Comparison of ENCODE assay signal across 14 cellular contexts in the genomic region with DNA sequence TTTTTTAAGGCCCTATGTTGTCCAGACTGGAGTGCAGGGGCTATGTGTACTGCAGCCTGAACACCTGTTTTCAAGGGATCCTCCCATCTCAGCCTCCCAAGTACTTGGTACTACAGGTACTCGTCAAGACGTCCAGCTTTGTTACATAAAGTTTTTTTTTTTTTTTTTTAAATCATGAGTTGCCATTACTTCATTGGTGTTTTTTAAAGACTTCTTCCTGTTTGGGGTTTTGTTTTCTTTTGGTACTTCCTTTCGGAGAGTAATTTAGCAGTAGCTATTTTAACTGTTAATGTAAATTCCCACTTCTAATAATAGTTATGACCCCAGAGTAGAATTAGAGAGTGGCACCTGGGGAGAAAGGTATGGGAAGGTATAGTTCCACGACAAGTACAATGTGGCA. TPM values are rescaled to one million over a fixed set of nuclear protein-coding genes. Genes with fewer than 3 reads are reported as not detected.
A peak's percentile ranks its signal among the peaks of the same experiment; 100 is the strongest.
DNase-seq lines count a peak whose midpoint lies in the region; ATAC-seq, FAIRE-seq and TF ChIP-seq lines count a peak whose summit lies in the region.
"Had no signal": no experiment of that assay in that cellular context is flagged by ENCODE, and none has a peak within 500 bp of the region (broad histone marks: within the 10 kb centered on the region; RNA-seq: fewer than 3 reads in every experiment).

No MANE protein-coding gene starts in this region.

- WGBS in K562 (ENCODE audit: insufficient coverage, low coverage, missing lambda C conversion rate), result 87% methylated on average over 4 of the region's 4 CpGs

- POLR2A ChIA-PET in activated CD4-positive, alpha-beta T cell treated with anti-CD3 and anti-CD28 coated beads, Interleukin-2, amount 10 ng/mL, durations not matched to agents 7 days and 5 days (lab: Charles Lee), result no interaction called here
- POLR2A ChIA-PET in K562 (lab: Yijun Ruan, JAX), result interaction anchor here (0.6 to 3.2 kb wide), 4 partner anchors 11 to 964 kb away, joined by 3 to 23 read pairs (median 4); partner anchors contain the start of gene ZNFX1

- H3K4me1 Mint-ChIP-seq in activated CD4-positive, alpha-beta T cell treated with anti-CD3 and anti-CD28 coated beads, Interleukin-2, amount 10 ng/mL, durations not matched to agents 7 days and 5 days, result peaks cover 64% of the 10 kb centered on the region
- peaks cover 29 to 48% (median 31%) of the 10 kb centered on the region in 3 donors for H3K4me1 Mint-ChIP-seq in IgD-negative memory B cell

- CTCF ChIA-PET in activated CD4-positive, alpha-beta T cell treated with anti-CD3 and anti-CD28 coated beads, Interleukin-2, amount 10 ng/mL, durations not matched to agents 7 days and 5 days (lab: Charles Lee), result interaction anchor here (0.7 to 4.6 kb wide), 3 partner anchors 13 to 167 kb away, joined by 5 to 18 read pairs (median 5); no protein-coding TSS in a partner anchor
- CTCF ChIA-PET in K562 (lab: Yijun Ruan, JAX; ENCODE audit: low intra/inter-chr PET ratio), result no interaction called here

- BruUV-seq in K562 (replicated peaks; lab: Mats Ljungman, UMichigan), result no TSS peak

- FAIRE-seq in K562 (lab: Jason Lieb, UNC), result no peak
- FAIRE-seq: A204.1 had no signal

- TF ChIP-seq EP300 in K562 (IDR thresholded peaks at IDR 0.05; ENCODE audit: low read length), result no peak

- no peak for DNase-seq in activated CD4-positive, alpha-beta T cell treated with anti-CD3 and anti-CD28 coated beads, Interleukin-2, amount 10 ng/mL, durations not matched to agents 7 days and 5 days
- DNase-seq in activated CD4-positive, alpha-beta T cell treated with anti-CD3 and anti-CD28 coated beads for 48 hours, result no peak
- DNase-seq in K562 (ENCODE audit: extremely low read depth in 1 of 4, low spot score in 3 of 4), result no peak
- no peak for DNase-seq in NCI-H82 (lab: John Stamatoyannopoulos, UW)
- no peak for DNase-seq in midbrain (lab: John Stamatoyannopoulos, UW)
- DNase-seq: DMS79 treated with DMSO at 0.1 percent for 48 hours, NCI-H2171 treated with DMSO at 0.1 percent for 48 hours had no signal

- H2AFZ ChIP-seq in K562 (ENCODE audit: low read depth, low read length), result no peak overlapping the region

- peaks cover 92% of the 10 kb centered on the region for H3K36me3 Mint-ChIP-seq in activated CD4-positive, alpha-beta T cell treated with anti-CD3 and anti-CD28 coated beads, Interleukin-2, amount 10 ng/mL, durations not matched to agents 7 days and 5 days (ENCODE audit: low read depth)
- peaks cover 28% of the 10 kb centered on the region for H3K36me3 Mint-ChIP-seq in IgD-negative memory B cell

- no peak overlapping the region for H3K27ac ChIP-seq in K562 (ENCODE audit: extremely low read depth, low read depth, low read length)
- H3K27ac ChIP-seq: epithelial cell of prostate, KMS-11 had no signal

- ATAC-seq in K562, result no peak
- ATAC-seq in HG03045 (IDR thresholded peaks at IDR 0.05; ENCODE audit: unreplicated experiment), result no peak
- ATAC-seq: activated CD4-positive, CD25-positive, alpha-beta regulatory T cell treated with anti-CD3 and anti-CD28 coated beads, Interleukin-2, amount 50 U/mL, for 24 hours had no signal

- H3K27me3 Mint-ChIP-seq in activated CD4-positive, alpha-beta T cell treated with anti-CD3 and anti-CD28 coated beads, Interleukin-2, amount 10 ng/mL, durations not matched to agents 7 days and 5 days, result no peaks in the 10 kb centered on the region
- H3K27me3 Mint-ChIP-seq in IgD-negative memory B cell, result no peaks in the 10 kb centered on the region

- peaks cover 0 to 8% of the 10 kb centered on the region in 2 experiments; a peak in 2 of 5 replicates for H3K4me1 ChIP-seq in K562 (replicated peaks in 1 of 2; ENCODE audit: control insufficient read depth in 2 of 2, insufficient read depth in 2 of 2, low read length in 2 of 2)
- H3K4me1 ChIP-seq in skeletal muscle satellite cell (ENCODE audit: control insufficient read depth, insufficient read depth, low read length), result peaks cover 21% of the 10 kb centered on the region

- H3K27me3 ChIP-seq in K562 (ENCODE audit: control insufficient read depth in 2 of 2, insufficient read depth in 2 of 2, low read length in 2 of 2), result no peaks in the 10 kb centered on the region
- H3K27me3 ChIP-seq in skeletal muscle satellite cell (ENCODE audit: control insufficient read depth, insufficient read depth, low read length), result no peaks in the 10 kb centered on the region

- H3K36me3 ChIP-seq in K562 (ENCODE audit: control insufficient read depth, insufficient read depth, low read length) (peaks cover 79% of the 10 kb centered on the region), skeletal muscle satellite cell (ENCODE audit: insufficient read depth, low read length) (peaks cover 73% of the 10 kb centered on the region)

- H3K9me1 ChIP-seq in K562 (ENCODE audit: control insufficient read depth, insufficient read depth, low read length), result peaks cover 4% of the 10 kb centered on the region

- H3K9me3 ChIP-seq in K562 (replicated peaks; ENCODE audit: control insufficient read depth, insufficient read depth, low read depth, low read length), result no peaks in the 10 kb centered on the region
- H3K9me3 ChIP-seq in skeletal muscle satellite cell (replicated peaks; ENCODE audit: low read length), result no peaks in the 10 kb centered on the region

- H3K4me3 Mint-ChIP-seq in activated CD4-positive, alpha-beta T cell treated with anti-CD3 and anti-CD28 coated beads, Interleukin-2, amount 10 ng/mL, durations not matched to agents 7 days and 5 days, result peak overlapping the region; percentile 71
- peak overlapping the region; percentile 58 to 92 (median 90) for H3K4me3 Mint-ChIP-seq in IgD-negative memory B cell

- no peak for TF ChIP-seq RAD21 in K562 (CRISPR knock-in tag; conservative IDR thresholded peaks at IDR 0.05 in 1 of 2, IDR thresholded peaks at IDR 0.05 in 1 of 2)

- no peak for TF ChIP-seq POLR2A in K562 (conservative IDR thresholded peaks at IDR 0.05)

- peaks cover 63% of the 10 kb centered on the region for H3K79me2 ChIP-seq in K562 (ENCODE audit: control insufficient read depth, insufficient read depth, low read length)

- peaks cover 10% of the 10 kb centered on the region for H3K9me3 Mint-ChIP-seq in activated CD4-positive, alpha-beta T cell treated with anti-CD3 and anti-CD28 coated beads, Interleukin-2, amount 10 ng/mL, durations not matched to agents 7 days and 5 days
- H3K9me3 Mint-ChIP-seq in IgD-negative memory B cell, result peaks cover 0 to 3% (median 3%) of the 10 kb centered on the region in 3 donors

- H3K4me3 ChIP-seq in K562 (no peak overlapping the region), skeletal muscle satellite cell (ENCODE audit: low read length) (no peak overlapping the region)

- intact Hi-C loops in K562 (cut with micrococcal nuclease), result no loop called here

- peaks cover 12% of the 10 kb centered on the region; the same call in 1 of the 2 replicates for H4K20me1 ChIP-seq in K562 (replicated peaks; ENCODE audit: control insufficient read depth, insufficient read depth, low read length)

- in situ Hi-C loops in K562 (cut with MboI), result no loop called here

- TF ChIP-seq CTCF in K562 (IDR thresholded peaks at IDR 0.05 in 2 of 3, conservative IDR thresholded peaks at IDR 0.05 in 1 of 3; ENCODE audit: insufficient read depth in 2 of 3, low read depth in 1 of 3, low read length in 3 of 3), result no peak

- H3K9ac ChIP-seq in K562 (ENCODE audit: insufficient read depth in 1 of 2, low read depth in 2 of 2, low read length in 2 of 2) (no peak overlapping the region), skeletal muscle satellite cell (ENCODE audit: low read depth, low read length) (no peak overlapping the region)
- H3K9ac ChIP-seq: KMS-11 had no signal

- H3K27ac Mint-ChIP-seq in activated CD4-positive, alpha-beta T cell treated with anti-CD3 and anti-CD28 coated beads, Interleukin-2, amount 10 ng/mL, durations not matched to agents 7 days and 5 days, result peak overlapping the region; percentile 81
- peak overlapping the region; percentile 35 to 93 (median 64) for H3K27ac Mint-ChIP-seq in IgD-negative memory B cell

- H3K4me2 ChIP-seq in K562 (ENCODE audit: insufficient read depth, low read length) (no peak overlapping the region), skeletal muscle satellite cell (ENCODE audit: low read length) (peak overlapping the region; percentile 18)
- H3K4me2 ChIP-seq: KMS-11 had no signal

RNA-seq across cellular contexts. Expression of gene ZNFX1, which starts 10.5 kb away (rescaled TPM):
- total RNA-seq in activated CD4-positive, alpha-beta T cell treated with anti-CD3 and anti-CD28 coated beads, Interleukin-2, amount 10 ng/mL, durations not matched to agents 7 days and 5 days, result 10 to 100 TPM; 79.7 to 85.3 TPM
- polyA plus RNA-seq in IgD-negative memory B cell (45.2 TPM), K562 (2011; rRNA removed) (2.5 and 3.8 TPM in 2 replicates), K562 (2014; fragmentation: Illumina TruSeq; extraction: Trizol) (10.4 and 11.6 TPM in 2 replicates), K562 (2014; fragmentation: Nextera tagmentation; extraction: Ambion mirVana) (1 to 10 TPM; 4.4 to 4.9 TPM), K562 (2014; rRNA removed) (7.2 and 7.6 TPM in 2 replicates)
- total RNA-seq in K562 (2011; cell fraction: chromatin; rRNA removed; ENCODE audit: low replicate concordance), result 34.0 and 34.5 TPM in 2 replicates
- 14.8 and 15.7 TPM in 2 replicates for total RNA-seq in K562 (2011; cell fraction: nucleolus; rRNA removed)
- total RNA-seq in K562 (2011; cell fraction: nucleoplasm; rRNA removed), result 12.4 and 17.1 TPM in 2 replicates
- total RNA-seq in K562 (2014; rRNA removed) (10.3 and 12.4 TPM in 2 replicates), K562 (2014; rRNA removed; fragmentation: Illumina TruSeq; extraction: Trizol) (11.9 and 13.5 TPM in 2 replicates), K562 (2015; rRNA removed; fragmentation: Illumina TruSeq; extraction: Trizol) (12.4 and 13.8 TPM in 2 replicates), K562 (2021) (11.9 and 13.4 TPM in 2 replicates)
- 3.5 and 4.1 TPM in 2 replicates for polyA plus RNA-seq in K562 (2011; cell fraction: cytosol; rRNA removed)
- 3.0 and 7.0 TPM in 2 replicates for polyA plus RNA-seq in K562 (2011; cell fraction: nucleus; rRNA removed)
- 6.0 and 6.5 TPM in 2 replicates for polyA plus RNA-seq in K562 (2012)
- polyA minus RNA-seq in K562 (2011; rRNA and poly(A)+ RNA removed), result 15.4 and 15.9 TPM in 2 replicates
- polyA minus RNA-seq in K562 (2011; cell fraction: cytosol; rRNA and poly(A)+ RNA removed), result 5.7 and 9.7 TPM in 2 replicates
- polyA minus RNA-seq in K562 (2011; cell fraction: nucleus; rRNA and poly(A)+ RNA removed), result 9.0 and 12.0 TPM in 2 replicates
- 34.5 and 35.2 TPM in 2 replicates for total RNA-seq in skeletal muscle satellite cell (2012; rRNA removed)

RNA-seq across cellular contexts. Expression of gene DDX27, which starts 48.1 kb away (rescaled TPM):
- 10 to 100 TPM; 39.1 to 42.0 TPM for total RNA-seq in activated CD4-positive, alpha-beta T cell treated with anti-CD3 and anti-CD28 coated beads, Interleukin-2, amount 10 ng/mL, durations not matched to agents 7 days and 5 days
- polyA plus RNA-seq in IgD-negative memory B cell (62.8 TPM), K562 (2011; rRNA removed) (32.0 and 33.6 TPM in 2 replicates), K562 (2014; fragmentation: Illumina TruSeq; extraction: Trizol) (77.0 and 79.3 TPM in 2 replicates), K562 (2014; fragmentation: Nextera tagmentation; extraction: Ambion mirVana) (10 to 100 TPM; 17.9 to 45.2 TPM), K562 (2014; rRNA removed) (57.1 and 63.2 TPM in 2 replicates)
- total RNA-seq in K562 (2011; cell fraction: chromatin; rRNA removed; ENCODE audit: low replicate concordance), result 54.3 and 76.9 TPM in 2 replicates
- total RNA-seq in K562 (2011; cell fraction: nucleolus; rRNA removed), result 35.1 and 46.4 TPM in 2 replicates
- total RNA-seq in K562 (2011; cell fraction: nucleoplasm; rRNA removed), result 42.4 and 57.7 TPM in 2 replicates
- total RNA-seq in K562 (2014; rRNA removed) (58.3 and 63.5 TPM in 2 replicates), K562 (2014; rRNA removed; fragmentation: Illumina TruSeq; extraction: Trizol) (55.6 and 61.1 TPM in 2 replicates), K562 (2015; rRNA removed; fragmentation: Illumina TruSeq; extraction: Trizol) (65.3 and 69.6 TPM in 2 replicates), K562 (2021) (50.9 and 57.0 TPM in 2 replicates)
- polyA plus RNA-seq in K562 (2011; cell fraction: cytosol; rRNA removed), result 43.5 and 94.1 TPM in 2 replicates
- 41.4 and 57.1 TPM in 2 replicates for polyA plus RNA-seq in K562 (2011; cell fraction: nucleus; rRNA removed)
- polyA plus RNA-seq in K562 (2012), result 38.4 and 44.4 TPM in 2 replicates
- 23.1 and 30.6 TPM in 2 replicates for polyA minus RNA-seq in K562 (2011; rRNA and poly(A)+ RNA removed)
- polyA minus RNA-seq in K562 (2011; cell fraction: cytosol; rRNA and poly(A)+ RNA removed), result 23.5 and 33.1 TPM in 2 replicates
- polyA minus RNA-seq in K562 (2011; cell fraction: nucleus; rRNA and poly(A)+ RNA removed), result 19.5 and 22.4 TPM in 2 replicates
- total RNA-seq in skeletal muscle satellite cell (2012; rRNA removed), result 33.9 and 37.3 TPM in 2 replicates
